In genomic region chr3:157160652-157161480, GRCh38 we compare ENCODE assay signal across 8 cellular contexts. TPM values are rescaled to one million over a fixed set of nuclear protein-coding genes. Genes with fewer than 3 reads are reported as not detected.
DNase-seq lines count a peak whose midpoint lies in the region; ATAC-seq, FAIRE-seq and TF ChIP-seq lines count a peak whose summit lies in the region.

No MANE protein-coding gene starts in this region.

- no peak for TF ChIP-seq RAD21 in HepG2 (CRISPR knock-in tag; IDR thresholded peaks at IDR 0.05)

- peaks cover 40% of the 10 kb centered on the region for H3K79me2 ChIP-seq in HepG2 (ENCODE audit: insufficient read depth, low read length)

- POLR2A ChIA-PET in HepG2 (lab: Yijun Ruan, JAX), result interaction anchor here (0.6 to 8.5 kb wide), 25 partner anchors 8 to 1484 kb away, joined by 3 to 484 read pairs (median 5); partner anchors contain the start of genes GFM1, SSR3 and TIPARP

- no peaks in the 10 kb centered on the region for H3K27me3 ChIP-seq in HepG2 (ENCODE audit: control insufficient read depth in 1 of 2, insufficient read depth in 2 of 2, low read length in 2 of 2)

- in situ Hi-C loops in HepG2 (cut with HindIII; ENCODE audit: extremely low pct_ligation_motif_present, low pct_unique_long_range_greater_than_20kb), result loop anchor here (5.0 kb wide), 1 partner anchor 81 kb away; no protein-coding TSS in a partner anchor

- peaks cover 57% of the 10 kb centered on the region for H3K4me1 ChIP-seq in HepG2 (ENCODE audit: insufficient read depth, low read length)

- peaks cover 34% of the 10 kb centered on the region for H4K20me1 ChIP-seq in HepG2 (ENCODE audit: insufficient read depth, low read length)

- no peaks in the 10 kb centered on the region for H3K9me3 ChIP-seq in HepG2 (ENCODE audit: low read length)

- CTCF ChIA-PET in HepG2 (lab: Yijun Ruan, JAX; ENCODE audit: low intra/inter-chr PET ratio, low total read pairs), result no interaction called here

- peak overlapping the region; percentile 100 for H3K9ac ChIP-seq in HepG2 (ENCODE audit: insufficient read depth, low read depth, low read length)

- TF ChIP-seq POLR2A in HepG2 (IDR thresholded peaks at IDR 0.05; ENCODE audit: insufficient read depth in 1 of 2, low read depth in 2 of 2, low read length in 2 of 2), result no peak

- peak; percentile 64 for DNase-seq in activated T-cell treated with anti-CD3 and anti-CD28 coated beads for 24 hours (ENCODE audit: low read depth)
- DNase-seq in activated T-cell treated with anti-CD3 and anti-CD28 coated beads, Interleukin-2, amount 50 U/mL, for 48 hours, result no peak
- DNase-seq in NCI-H1105 treated with DMSO at 0.1 percent for 48 hours (lab: John Stamatoyannopoulos, UW), result peak; percentile 76
- DNase-seq in T-helper 9 cell, result peak; percentile 53
- peak; percentile 94 for DNase-seq in coronary artery (ENCODE audit: low spot score)
- peak; percentile 80 for DNase-seq in HepG2 (ENCODE audit: low spot score)
- peak in 2 of 3 experiments; percentile 37 to 38 for DNase-seq in stimulated activated CD4-positive, alpha-beta T cell treated with anti-CD3 and anti-CD28 coated beads, TNF-alpha, amount 100 ng/mL, for 4 hours (ENCODE audit: low read depth in 3 of 3)

- no peak for FAIRE-seq in HepG2 (lab: Jason Lieb, UNC)

- no peak for TF ChIP-seq CTCF in coronary artery (IDR thresholded peaks at IDR 0.05)
- no peak for TF ChIP-seq CTCF in HepG2 (CRISPR knock-in tag; IDR thresholded peaks at IDR 0.05)

- peak overlapping the region; percentile 95 for H3K4me3 ChIP-seq in coronary artery
- H3K4me3 ChIP-seq in HepG2 (replicated peaks in 1 of 3; ENCODE audit: insufficient read depth in 1 of 3, low read depth in 2 of 3, low read length in 3 of 3), result peak overlapping the region; percentile 81 to 99 (median 94)

- BruUV-seq in HepG2 (replicated peaks; lab: Mats Ljungman, UMichigan), result TSS peak; percentile 95

- H2AFZ ChIP-seq in HepG2 (ENCODE audit: low read length), result no peak overlapping the region

- TF ChIP-seq EP300 in HepG2 (IDR thresholded peaks at IDR 0.05; ENCODE audit: low read depth in 2 of 2, low read length in 2 of 2) (peak; percentile 21 to 52; a peak in 1 of 4 replicates), HepG2 (CRISPR knock-in tag; IDR thresholded peaks at IDR 0.05; ENCODE audit: borderline replicate concordance) (no peak)

- H3K27ac ChIP-seq in coronary artery (peak overlapping the region; percentile 100), HepG2 (ENCODE audit: extremely low read length, insufficient read depth, low read length) (peak overlapping the region; percentile 100)

- peaks cover 0 to 25% of the 10 kb centered on the region in 2 experiments; a peak in 4 of 5 replicates for H3K36me3 ChIP-seq in HepG2 (replicated peaks in 1 of 2; ENCODE audit: control insufficient read depth in 1 of 2, insufficient read depth in 2 of 2, low read length in 2 of 2)

- intact Hi-C loops in HepG2 (cut with micrococcal nuclease; ENCODE audit: unreplicated experiment), result loop anchor here (1.0 kb wide), 4 partner anchors 14 to 78 kb away; no protein-coding TSS in a partner anchor

- WGBS in HepG2 (ENCODE audit: low lambda C conversion rate), result 5% methylated on average over 21 of the region's 22 CpGs

- ATAC-seq in HG02759 (IDR thresholded peaks at IDR 0.05; ENCODE audit: unreplicated experiment), result peak; percentile 45
- ATAC-seq in HepG2, result peak; percentile 74

- peak overlapping the region; percentile 96 for H3K4me2 ChIP-seq in HepG2 (ENCODE audit: low read depth, low read length)

TF ChIP-seq in HepG2, 621 proteins besides CTCF, POLR2A, EP300 and RAD21 (continues in another document):
- TF ChIP-seq HMG20A (CRISPR knock-in tag; IDR thresholded peaks at IDR 0.05; ENCODE audit: borderline replicate concordance) (peak; percentile 69), ZNF703 (CRISPR knock-in tag; IDR thresholded peaks at IDR 0.05; ENCODE audit: borderline replicate concordance) (0 out of 2 replicates have a peak, but pooled peaks have one; percentile 15), ZNF205 (CRISPR knock-in tag; IDR thresholded peaks at IDR 0.05) (0 out of 2 replicates have a peak, but pooled peaks have one; percentile 6), RBAK (CRISPR knock-in tag; IDR thresholded peaks at IDR 0.05) (no peak), NKX3-1 (CRISPR knock-in tag; IDR thresholded peaks at IDR 0.05) (peak; percentile 64; the same call in 1 of the 2 replicates), ISL2 (CRISPR knock-in tag; IDR thresholded peaks at IDR 0.05) (0 out of 2 replicates have a peak, but pooled peaks have one; percentile 18), SAP130 (CRISPR knock-in tag; IDR thresholded peaks at IDR 0.05; ENCODE audit: low read depth) (peak; percentile 15; the same call in 1 of the 2 replicates), ZNF619 (CRISPR knock-in tag; IDR thresholded peaks at IDR 0.05) (no peak), SKI (IDR thresholded peaks at IDR 0.05; ENCODE audit: partially characterized antibody) (peak; percentile 28), NFIC (IDR thresholded peaks at IDR 0.05; ENCODE audit: low read length) (peak; percentile 51; the same call in 1 of the 2 replicates), BCL6 (CRISPR knock-in tag; IDR thresholded peaks at IDR 0.05) (peak; percentile 83), FOXO1 (CRISPR knock-in tag; IDR thresholded peaks at IDR 0.05) (peak; percentile 65), DMAP1 (CRISPR knock-in tag; IDR thresholded peaks at IDR 0.05) (peak; percentile 79), ZNF709 (CRISPR knock-in tag; IDR thresholded peaks at IDR 0.05) (no peak; the same call in 1 of the 2 replicates), PPARG (CRISPR knock-in tag; conservative IDR thresholded peaks at IDR 0.05) (peak; percentile 74), FOXA3 (CRISPR knock-in tag; IDR thresholded peaks at IDR 0.05) (0 out of 2 replicates have a peak, but pooled peaks have one; percentile 16), ZNF274 (CRISPR knock-in tag; IDR thresholded peaks at IDR 0.05) (0 out of 2 replicates have a peak, but pooled peaks have one; percentile 3), FLYWCH1 (CRISPR knock-in tag; IDR thresholded peaks at IDR 0.05) (no peak), NCOR1 (IDR thresholded peaks at IDR 0.05; ENCODE audit: borderline replicate concordance, low read length) (peak; percentile 31; the same call in 1 of the 2 replicates)
- TF ChIP-seq, protein P1, sequence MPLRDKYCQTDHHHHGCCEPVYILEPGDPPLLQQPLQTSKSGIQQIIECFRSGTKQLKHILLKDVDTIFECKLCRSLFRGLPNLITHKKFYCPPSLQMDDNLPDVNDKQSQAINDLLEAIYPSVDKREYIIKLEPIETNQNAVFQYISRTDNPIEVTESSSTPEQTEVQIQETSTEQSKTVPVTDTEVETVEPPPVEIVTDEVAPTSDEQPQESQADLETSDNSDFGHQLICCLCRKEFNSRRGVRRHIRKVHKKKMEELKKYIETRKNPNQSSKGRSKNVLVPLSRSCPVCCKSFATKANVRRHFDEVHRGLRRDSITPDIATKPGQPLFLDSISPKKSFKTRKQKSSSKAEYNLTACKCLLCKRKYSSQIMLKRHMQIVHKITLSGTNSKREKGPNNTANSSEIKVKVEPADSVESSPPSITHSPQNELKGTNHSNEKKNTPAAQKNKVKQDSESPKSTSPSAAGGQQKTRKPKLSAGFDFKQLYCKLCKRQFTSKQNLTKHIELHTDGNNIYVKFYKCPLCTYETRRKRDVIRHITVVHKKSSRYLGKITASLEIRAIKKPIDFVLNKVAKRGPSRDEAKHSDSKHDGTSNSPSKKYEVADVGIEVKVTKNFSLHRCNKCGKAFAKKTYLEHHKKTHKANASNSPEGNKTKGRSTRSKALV (CRISPR knock-in tag; IDR thresholded peaks at IDR 0.05), result 0 out of 2 replicates have a peak, but pooled peaks have one; percentile 78
- TF ChIP-seq, protein P2, sequence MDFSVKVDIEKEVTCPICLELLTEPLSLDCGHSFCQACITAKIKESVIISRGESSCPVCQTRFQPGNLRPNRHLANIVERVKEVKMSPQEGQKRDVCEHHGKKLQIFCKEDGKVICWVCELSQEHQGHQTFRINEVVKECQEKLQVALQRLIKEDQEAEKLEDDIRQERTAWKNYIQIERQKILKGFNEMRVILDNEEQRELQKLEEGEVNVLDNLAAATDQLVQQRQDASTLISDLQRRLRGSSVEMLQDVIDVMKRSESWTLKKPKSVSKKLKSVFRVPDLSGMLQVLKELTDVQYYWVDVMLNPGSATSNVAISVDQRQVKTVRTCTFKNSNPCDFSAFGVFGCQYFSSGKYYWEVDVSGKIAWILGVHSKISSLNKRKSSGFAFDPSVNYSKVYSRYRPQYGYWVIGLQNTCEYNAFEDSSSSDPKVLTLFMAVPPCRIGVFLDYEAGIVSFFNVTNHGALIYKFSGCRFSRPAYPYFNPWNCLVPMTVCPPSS (IDR thresholded peaks at IDR 0.05), result no peak

RNA-seq across cellular contexts. Expression of gene CCNL1, which starts 0.9 kb away (rescaled TPM):
- 23.5 and 151 TPM in 2 replicates for total RNA-seq in HepG2 (2016; rRNA removed; fragmentation: Illumina TruSeq; extraction: Trizol)
- 18.9 and 19.9 TPM in 2 replicates for total RNA-seq in HepG2 (2016; cell fraction: cytosol; rRNA removed; fragmentation: Illumina TruSeq; extraction: Trizol; ENCODE audit: low read depth)
- 22.0 and 151 TPM in 2 replicates for total RNA-seq in HepG2 (2016; cell fraction: insoluble cytoplasmic fraction; rRNA removed; fragmentation: Illumina TruSeq; extraction: Trizol)
- 19.5 and 22.9 TPM in 2 replicates for total RNA-seq in HepG2 (2016; cell fraction: membrane; rRNA removed; fragmentation: Illumina TruSeq; extraction: Trizol)
- total RNA-seq in HepG2 (2016; cell fraction: nucleus; rRNA removed; fragmentation: Illumina TruSeq; extraction: Trizol), result 552 TPM in 2 replicates
- polyA plus RNA-seq in HepG2 (2011; rRNA removed), result 303 and 309 TPM in 2 replicates
- 35.9 and 39.3 TPM in 2 replicates for polyA plus RNA-seq in HepG2 (2011; cell fraction: cytosol; rRNA removed)
- polyA plus RNA-seq in HepG2 (2011; cell fraction: nucleus; rRNA removed), result 1,033 and 1,155 TPM in 2 replicates
- polyA plus RNA-seq in HepG2 (2012), result 118 and 121 TPM in 2 replicates
- polyA plus RNA-seq in HepG2 (2016; cell fraction: cytosol; fragmentation: Illumina TruSeq; extraction: Trizol; ENCODE audit: low read depth), result 4.9 and 6.1 TPM in 2 replicates
- 26.1 and 28.4 TPM in 2 replicates for polyA plus RNA-seq in HepG2 (2016; cell fraction: insoluble cytoplasmic fraction; fragmentation: Illumina TruSeq; extraction: Trizol; ENCODE audit: low read depth)
- 6.6 and 9.0 TPM in 2 replicates for polyA plus RNA-seq in HepG2 (2016; cell fraction: membrane; fragmentation: Illumina TruSeq; extraction: Trizol; ENCODE audit: low read depth)
- polyA plus RNA-seq in HepG2 (2016; cell fraction: nucleus; fragmentation: Illumina TruSeq; extraction: Trizol; ENCODE audit: insufficient read depth, low read depth), result 607 and 612 TPM in 2 replicates
- 138 and 193 TPM in 2 replicates for polyA minus RNA-seq in HepG2 (2011; rRNA and poly(A)+ RNA removed; ENCODE audit: low replicate concordance)
- polyA minus RNA-seq in HepG2 (2011; cell fraction: cytosol; rRNA and poly(A)+ RNA removed), result 30.6 and 49.5 TPM in 2 replicates
- polyA minus RNA-seq in HepG2 (2011; cell fraction: nucleus; rRNA and poly(A)+ RNA removed), result 1,410 and 1,557 TPM in 2 replicates

Comparison
In these comparisons a context has a peak if more than half of its experiments do, and no peak if none do; other contexts are left out.
1. DNase-seq: peak in activated T-cell treated with anti-CD3 and anti-CD28 coated beads for 24 hours (single experiment), NCI-H1105 treated with DMSO at 0.1 percent for 48 hours (single experiment), T-helper 9 cell (single experiment), coronary artery (single experiment), HepG2 (single experiment) and stimulated activated CD4-positive, alpha-beta T cell treated with anti-CD3 and anti-CD28 coated beads, TNF-alpha, amount 100 ng/mL, for 4 hours (2 of 3); none in activated T-cell treated with anti-CD3 and anti-CD28 coated beads, Interleukin-2, amount 50 U/mL, for 48 hours (0 of 2).